14 cellular contexts compared by ENCODE assay signal in the genomic region with DNA sequence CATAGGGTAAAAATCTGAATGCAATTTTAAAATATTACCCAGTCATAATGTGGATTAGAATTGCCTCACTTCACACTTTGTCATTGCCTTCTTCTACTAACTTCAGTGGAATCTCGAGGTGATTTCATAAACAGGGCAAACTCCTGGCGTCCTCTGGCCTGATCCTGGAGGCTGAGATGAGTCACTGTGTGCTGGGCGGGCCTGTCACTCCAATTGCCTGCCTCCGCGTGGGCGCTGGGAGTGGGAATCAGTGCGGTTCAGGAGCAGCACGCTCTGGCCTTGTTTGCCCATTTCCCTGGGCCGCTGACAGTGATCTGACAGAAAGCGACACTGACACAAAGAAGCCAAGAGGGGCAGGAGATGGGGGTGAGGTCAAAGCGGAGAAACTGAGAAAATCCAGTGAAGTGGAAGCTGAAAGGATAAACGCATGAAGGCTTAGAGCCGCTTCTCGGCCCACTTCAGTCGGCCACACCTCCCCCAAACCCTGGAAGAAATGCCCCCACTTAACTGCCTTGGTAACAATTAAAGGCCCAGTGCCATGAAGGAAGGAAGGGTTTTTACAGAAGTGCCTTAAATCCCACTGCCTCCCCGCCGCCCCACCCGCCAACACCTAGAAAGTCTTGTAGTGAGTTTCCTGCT. TPM values are rescaled to one million over a fixed set of nuclear protein-coding genes. Genes with fewer than 3 reads are reported as not detected.
DNase-seq lines count a peak whose midpoint lies in the region; ATAC-seq lines count a peak whose summit lies in the region.
"Had no signal": no experiment of that assay in that cellular context is flagged by ENCODE, and none has a peak within 500 bp of the region (broad histone marks: within the 10 kb centered on the region; RNA-seq: fewer than 3 reads in every experiment).

No MANE protein-coding gene starts in this region.

- ATAC-seq in GM19397 (IDR thresholded peaks at IDR 0.05; ENCODE audit: unreplicated experiment): no peak
- ATAC-seq in HG03097 (IDR thresholded peaks at IDR 0.05; ENCODE audit: low FRiP score, unreplicated experiment): no peak
- ATAC-seq: natural killer cell had no signal

- peaks cover 4% of the 10 kb centered on the region for H3K4me1 ChIP-seq in mesenchymal stem cell (ENCODE audit: control insufficient read depth, insufficient read depth, low read depth, low read length)
- H3K4me1 ChIP-seq: BLaER1 had no signal

- no peak overlapping the region for H3K23ac ChIP-seq in mesenchymal stem cell (ENCODE audit: low read length in 2 of 2)

- H3K9me3 ChIP-seq in mesenchymal stem cell (ENCODE audit: control insufficient read depth, low read length): no peaks in the 10 kb centered on the region
- H3K9me3 ChIP-seq: BLaER1 had no signal

- no peak overlapping the region for H3K4me2 ChIP-seq in mesenchymal stem cell (ENCODE audit: low read length, poor library complexity, severe bottlenecking)
- H3K4me2 ChIP-seq: BLaER1 had no signal

- no peak overlapping the region for H3K4ac ChIP-seq in mesenchymal stem cell (ENCODE audit: low read depth in 1 of 2, low read length in 2 of 2)

- H4K91ac ChIP-seq in mesenchymal stem cell (ENCODE audit: low read length): no peak overlapping the region

- H2AK5ac ChIP-seq in mesenchymal stem cell (ENCODE audit: low read length, severe bottlenecking): no peak overlapping the region

- no peaks in the 10 kb centered on the region for H3K36me3 ChIP-seq in mesenchymal stem cell (ENCODE audit: control insufficient read depth in 1 of 2, insufficient read depth in 2 of 2, low read depth in 1 of 2, low read length in 2 of 2)
- H3K36me3 ChIP-seq: BLaER1 had no signal

- H3K14ac ChIP-seq in mesenchymal stem cell (ENCODE audit: low read length in 2 of 2): no peak overlapping the region

- H2BK12ac ChIP-seq in mesenchymal stem cell (ENCODE audit: low read length in 2 of 2): no peak overlapping the region

- H2AFZ ChIP-seq in mesenchymal stem cell (ENCODE audit: low read depth, low read length): no peak overlapping the region

- no peaks in the 10 kb centered on the region for H3K79me1 ChIP-seq in mesenchymal stem cell (replicated peaks; ENCODE audit: low read length, poor library complexity, severe bottlenecking)

- peak; percentile 11 for DNase-seq in AG08396 (ENCODE audit: low spot score)
- peak; percentile 52 for DNase-seq in HT1080 (ENCODE audit: low read depth)
- DNase-seq in astrocyte of the hippocampus (ENCODE audit: low read depth, low spot score): peak; percentile 85
- DNase-seq in mesenchymal stem cell: peak; percentile 75
- no peak for DNase-seq in HPDE6-E6E7 (ENCODE audit: extremely low spot score)
- DNase-seq in NCI-H345 treated with DMSO at 0.1 percent for 48 hours (lab: John Stamatoyannopoulos, UW; ENCODE audit: unreplicated experiment): no peak
- DNase-seq: immature natural killer cell; natural killer cell; NCI-H1048; stimulated activated CD4-positive, alpha-beta T cell treated with anti-CD3 and anti-CD28 coated beads, Interleukin-2, amount 100 ng/mL, for 24 hours had no signal

- no peak overlapping the region for H3K9ac ChIP-seq in mesenchymal stem cell (ENCODE audit: low read length)
- H3K9ac ChIP-seq: BLaER1 had no signal

- no peak overlapping the region for H2BK5ac ChIP-seq in mesenchymal stem cell (ENCODE audit: low read depth, low read length, poor library complexity, severe bottlenecking)

- 49% methylated on average over 17 of the region's 18 CpGs for WGBS in mesenchymal stem cell

- H3K18ac ChIP-seq in mesenchymal stem cell (ENCODE audit: low read depth in 1 of 2, low read length in 2 of 2): no peak overlapping the region

- no peak overlapping the region for H3K27ac ChIP-seq in mesenchymal stem cell (ENCODE audit: low read length, poor library complexity, severe bottlenecking)
- H3K27ac ChIP-seq: BLaER1 had no signal

- H2BK120ac ChIP-seq in mesenchymal stem cell (ENCODE audit: low read depth, low read length): no peak overlapping the region

- H2BK15ac ChIP-seq in mesenchymal stem cell (ENCODE audit: low read depth, poor library complexity, severe bottlenecking): no peak overlapping the region

- no peak overlapping the region for H4K8ac ChIP-seq in mesenchymal stem cell (ENCODE audit: low read length)

- no peak overlapping the region for H3K4me3 ChIP-seq in mesenchymal stem cell (ENCODE audit: insufficient read depth in 1 of 2, low read depth in 1 of 2, low read length in 2 of 2)
- H3K4me3 ChIP-seq: BLaER1 had no signal

- no peaks in the 10 kb centered on the region for H3K27me3 ChIP-seq in mesenchymal stem cell (ENCODE audit: control insufficient read depth in 1 of 2, insufficient read depth in 1 of 2, low read length in 2 of 2)
- H3K27me3 ChIP-seq: BLaER1 had no signal

RNA-seq across cellular contexts. Expression of gene LGR5, which starts 29.8 kb away (rescaled TPM):
- total RNA-seq in HT1080 (2014; rRNA removed; shearing (Covaris generic)): 0.10 TPM in 1 of 2 replicates, not detected in the other
- polyA plus RNA-seq in HT1080 (2015; cell fraction: cytosol; rRNA removed): not detected in 2 replicates
- polyA plus RNA-seq in HT1080 (2015; cell fraction: nucleus; rRNA removed): 0.11 TPM in 1 of 2 replicates, not detected in the other
- not detected for polyA plus RNA-seq in mesenchymal stem cell (2013, experiment 1 of 2)
- not detected for polyA plus RNA-seq in mesenchymal stem cell (2013, experiment 2 of 2)
- total RNA-seq: natural killer cell; T-helper 2 cell treated with Interferon-gamma antibody and Interleukin-4, amounts not matched to agents 100 ng/mL and 5 ng/mL, for 36 hours had no signal
- polyA plus RNA-seq: immature natural killer cell had no signal

Comparison
In these comparisons a context has a peak if more than half of its experiments do, and no peak if none do; other contexts are left out.
1. DNase-seq: peak in AG08396 (single experiment), HT1080 (single experiment), astrocyte of the hippocampus (single experiment) and mesenchymal stem cell (single experiment); none in HPDE6-E6E7 (single experiment) and NCI-H345 treated with DMSO at 0.1 percent for 48 hours (single experiment).